Comparison of ENCODE assay signal across 1 cellular context in genomic region chr1:112803906-112804762, GRCh38.
TF ChIP-seq lines count a peak whose summit lies in the region.

No MANE protein-coding gene starts in this region.

TF ChIP-seq in K562, 482 proteins besides CTCF, POLR2A, EP300 and RAD21 (continued from another document and continues in another):
- no peak for TF ChIP-seq ZBTB9 (CRISPR knock-in tag; IDR thresholded peaks at IDR 0.05)
- no peak for TF ChIP-seq ZBED1 (IDR thresholded peaks at IDR 0.05)
- TF ChIP-seq FOXJ2 (tag; IDR thresholded peaks at IDR 0.05), result no peak
- no peak for TF ChIP-seq ZNF124 (CRISPR knock-in tag; IDR thresholded peaks at IDR 0.05)
- 0 out of 2 replicates have a peak, but pooled peaks have one; percentile 44 for TF ChIP-seq BHLHE40 (IDR thresholded peaks at IDR 0.05; ENCODE audit: low read length)
- no peak for TF ChIP-seq ELK1 (CRISPR knock-in tag; IDR thresholded peaks at IDR 0.05)
- TF ChIP-seq GTF2E2 (tag; IDR thresholded peaks at IDR 0.05), result no peak
- TF ChIP-seq TOE1 (IDR thresholded peaks at IDR 0.05; ENCODE audit: borderline replicate concordance), result no peak
- TF ChIP-seq TOE1 (CRISPR knock-in tag; IDR thresholded peaks at IDR 0.05; ENCODE audit: borderline replicate concordance, low read depth), result no peak
- TF ChIP-seq ESRRA (IDR thresholded peaks at IDR 0.05; ENCODE audit: borderline replicate concordance, low read depth), result no peak
- no peak for TF ChIP-seq ZNF512 (tag; IDR thresholded peaks at IDR 0.05)
- TF ChIP-seq MYNN (IDR thresholded peaks at IDR 0.05), result 0 out of 2 replicates have a peak, but pooled peaks have one; percentile 46
- TF ChIP-seq MYNN (CRISPR knock-in tag; IDR thresholded peaks at IDR 0.05), result no peak
- TF ChIP-seq MAZ (CRISPR knock-in tag; conservative IDR thresholded peaks at IDR 0.05 in 1 of 2, IDR thresholded peaks at IDR 0.05 in 1 of 2), result 0 out of 4 replicates have a peak, but pooled peaks of 1 of the 2 experiments have one; percentile 52
- TF ChIP-seq ZNF280A (IDR thresholded peaks at IDR 0.05; ENCODE audit: low read depth, partially characterized antibody), result no peak
- TF ChIP-seq RFX1 (IDR thresholded peaks at IDR 0.05), result no peak
- TF ChIP-seq CREB5 (CRISPR knock-in tag; IDR thresholded peaks at IDR 0.05), result no peak
- no peak for TF ChIP-seq TBP (optimal IDR thresholded peaks at IDR 0.05; ENCODE audit: low read depth, low read length)
- TF ChIP-seq GTF2B (IDR thresholded peaks at IDR 0.05; ENCODE audit: extremely low read depth, insufficient read length), result no peak
- no peak for TF ChIP-seq NR2C1 (IDR thresholded peaks at IDR 0.05)
- TF ChIP-seq NR2C1 (tag; IDR thresholded peaks at IDR 0.05), result no peak
- no peak for TF ChIP-seq RBBP5 (IDR thresholded peaks at IDR 0.05; ENCODE audit: borderline replicate concordance, insufficient read depth, low read length, poor library complexity, severe bottlenecking)
- TF ChIP-seq ETV5 (CRISPR knock-in tag; IDR thresholded peaks at IDR 0.05; ENCODE audit: low read depth), result no peak
- TF ChIP-seq RUNX1 (IDR thresholded peaks at IDR 0.05; ENCODE audit: low read depth), result no peak
- peak; percentile 34; the same call in 1 of the 2 replicates for TF ChIP-seq CREM (IDR thresholded peaks at IDR 0.05; ENCODE audit: low read depth)
- TF ChIP-seq TFAP4 (CRISPR knock-in tag; IDR thresholded peaks at IDR 0.05; ENCODE audit: borderline replicate concordance), result 0 out of 2 replicates have a peak, but pooled peaks have one; percentile 42
- no peak for TF ChIP-seq ZHX1 (conservative IDR thresholded peaks at IDR 0.05; ENCODE audit: low read length)
- no peak for TF ChIP-seq ZNF41 (CRISPR knock-in tag; conservative IDR thresholded peaks at IDR 0.05)
- TF ChIP-seq XRCC4 (IDR thresholded peaks at IDR 0.05; ENCODE audit: extremely low read depth, insufficient read depth, insufficient read length), result no peak
- TF ChIP-seq FOXJ3 (CRISPR knock-in tag; IDR thresholded peaks at IDR 0.05), result no peak
- no peak for TF ChIP-seq PATZ1 (CRISPR knock-in tag; IDR thresholded peaks at IDR 0.05; ENCODE audit: borderline replicate concordance)
- no peak for TF ChIP-seq NCOA2 (IDR thresholded peaks at IDR 0.05; ENCODE audit: partially characterized antibody in 2 of 2)
- no peak for TF ChIP-seq GMEB1 (CRISPR knock-in tag; IDR thresholded peaks at IDR 0.05)
- no peak for TF ChIP-seq NFE2L1 (tag; IDR thresholded peaks at IDR 0.05; ENCODE audit: borderline replicate concordance, low read depth)
- TF ChIP-seq MXI1 (IDR thresholded peaks at IDR 0.05; ENCODE audit: low read depth, low read length), result no peak
- TF ChIP-seq MED1 (CRISPR knock-in tag; IDR thresholded peaks at IDR 0.05; ENCODE audit: borderline replicate concordance), result no peak
- no peak for TF ChIP-seq NRF1 (conservative IDR thresholded peaks at IDR 0.05 in 1 of 2, IDR thresholded peaks at IDR 0.05 in 1 of 2)
- no peak for TF ChIP-seq ARHGAP35 (IDR thresholded peaks at IDR 0.05; ENCODE audit: partially characterized antibody)
- TF ChIP-seq CHD2 (IDR thresholded peaks at IDR 0.05; ENCODE audit: low read depth, low read length), result no peak
- TF ChIP-seq ZNF197 (CRISPR knock-in tag; IDR thresholded peaks at IDR 0.05; ENCODE audit: low read depth), result no peak
- TF ChIP-seq HLTF (IDR thresholded peaks at IDR 0.05), result no peak
- peak; percentile 42; the same call in 1 of the 2 replicates for TF ChIP-seq ATF7 (IDR thresholded peaks at IDR 0.05)
- no peak for TF ChIP-seq NKRF (IDR thresholded peaks at IDR 0.05; ENCODE audit: borderline replicate concordance)
- peak; percentile 29; the same call in 1 of the 2 replicates for TF ChIP-seq ZNF24 (IDR thresholded peaks at IDR 0.05)
- no peak for TF ChIP-seq TFAM (CRISPR knock-in tag; conservative IDR thresholded peaks at IDR 0.05)
- no peak for TF ChIP-seq ZNF511 (CRISPR knock-in tag; IDR thresholded peaks at IDR 0.05)
- TF ChIP-seq CBFB (CRISPR knock-in tag; IDR thresholded peaks at IDR 0.05), result no peak
- no peak for TF ChIP-seq MAFF (IDR thresholded peaks at IDR 0.05; ENCODE audit: low read length)
